8 cellular contexts compared by ENCODE assay signal in the genomic region with DNA sequence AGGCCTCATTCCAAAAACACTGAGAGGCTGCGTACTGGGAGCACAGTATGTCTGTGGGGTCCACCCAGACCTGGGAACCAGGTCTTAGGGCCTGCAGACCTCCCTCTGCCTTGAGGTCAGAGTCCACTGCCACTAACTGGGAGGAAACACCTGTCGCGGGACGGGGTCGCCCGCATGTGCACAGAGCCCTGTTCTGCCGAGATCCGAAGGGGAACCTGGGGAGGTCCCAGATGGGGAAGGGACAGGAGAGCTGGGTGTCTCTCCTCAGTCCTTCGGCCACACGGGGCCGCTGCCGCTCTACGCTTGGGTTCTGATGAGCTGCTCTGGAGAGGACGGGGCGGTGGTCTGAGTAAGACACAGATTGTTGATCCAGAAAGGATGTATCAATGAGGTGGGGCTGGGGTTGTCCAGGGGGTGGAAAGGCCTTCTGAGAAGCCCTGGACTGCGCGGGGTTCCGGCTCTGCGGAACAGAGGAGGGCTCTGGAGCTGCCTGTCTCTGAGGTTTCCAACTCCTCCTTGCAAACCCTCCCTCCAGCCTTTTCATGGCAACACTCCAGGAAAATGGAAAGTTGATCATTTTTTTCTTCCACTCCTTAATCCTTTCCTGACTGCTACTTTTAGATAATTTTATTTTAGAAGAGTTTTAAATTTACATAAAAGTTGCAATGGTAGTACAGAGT. TPM values are rescaled to one million over a fixed set of nuclear protein-coding genes. Genes with fewer than 3 reads are reported as not detected.
DNase-seq lines count a peak whose midpoint lies in the region; ATAC-seq, FAIRE-seq and TF ChIP-seq lines count a peak whose summit lies in the region.
"Not testable (repeated sequence)": the region's sequence is repeated elsewhere in the genome, so short reads cannot be mapped to it uniquely, and the experiment has no call there.

No MANE protein-coding gene starts in this region.

- ATAC-seq in CD8-positive, alpha-beta T cell: peak; percentile 89
- peak; percentile 81 for ATAC-seq in esophagus mucosa

- not testable (repeated sequence) for H3K9ac ChIP-seq in SK-N-MC (ENCODE audit: insufficient read length); mesenchymal stem cell (ENCODE audit: low read length)

- H3K9me3 Mint-ChIP-seq in CD8-positive, alpha-beta T cell: not testable (repeated sequence)

- not testable (repeated sequence) for H2BK12ac ChIP-seq in mesenchymal stem cell (ENCODE audit: low read length in 2 of 2)

- not testable (repeated sequence) for H2AK5ac ChIP-seq in mesenchymal stem cell (ENCODE audit: low read length, severe bottlenecking)

- not testable (repeated sequence) for H3K79me1 ChIP-seq in mesenchymal stem cell (replicated peaks; ENCODE audit: low read length, poor library complexity, severe bottlenecking)

- H3K4me2 ChIP-seq in mesenchymal stem cell (ENCODE audit: low read length, poor library complexity, severe bottlenecking): peak overlapping the region; percentile 38

- H3K27ac ChIP-seq in CD8-positive, alpha-beta T cell (ENCODE audit: low read depth, low read length); SK-N-MC; mesenchymal stem cell (ENCODE audit: low read length, poor library complexity, severe bottlenecking): not testable (repeated sequence)

- not testable (repeated sequence) for H2BK120ac ChIP-seq in mesenchymal stem cell (ENCODE audit: low read depth, low read length)

- DNase-seq in CD8-positive, alpha-beta T cell: peak; percentile 71 to 89 (median 84)
- DNase-seq in H54 (ENCODE audit: insufficient read length, low spot score): peak; percentile 71
- peak; percentile 51 for DNase-seq in NCI-H1105 (lab: John Stamatoyannopoulos, UW)
- not testable (repeated sequence) for DNase-seq in SK-N-MC (ENCODE audit: low read depth, low spot score)
- peak; percentile 72 to 73 for DNase-seq in activated T-helper 1 cell treated with anti-CD3 and anti-CD28 coated beads, Interleukin-2, amount 50 U/mL, for 16 hours (ENCODE audit: low read depth in 1 of 2, low spot score in 1 of 2)
- DNase-seq in mesenchymal stem cell: peak; percentile 80
- DNase-seq in stimulated activated CD4-positive, alpha-beta T cell treated with anti-CD3 and anti-CD28 coated beads, TNF-alpha, amount 100 ng/mL, for 48 hours (ENCODE audit: low read depth in 3 of 3): peak; percentile 75 to 81 (median 77)

- H3K27me3 ChIP-seq in CD8-positive, alpha-beta T cell (ENCODE audit: insufficient read depth, low read length): peaks cover 19% of the 10 kb centered on the region
- peaks cover 26 to 57% of the 10 kb centered on the region in 2 experiments for H3K27me3 ChIP-seq in mesenchymal stem cell (ENCODE audit: control insufficient read depth in 1 of 2, insufficient read depth in 1 of 2, low read length in 2 of 2)

- not testable (repeated sequence) for H2BK15ac ChIP-seq in mesenchymal stem cell (ENCODE audit: low read depth, poor library complexity, severe bottlenecking)

- CTCF ChIA-PET in CD8-positive, alpha-beta T cell (lab: Charles Lee): interaction anchor here (0.6 to 10.2 kb wide), 42 partner anchors 9 to 350 kb away, joined by 3 to 437 read pairs (median 7); a partner anchor contains a TSS

- not testable (repeated sequence) for H3K23ac ChIP-seq in mesenchymal stem cell (ENCODE audit: low read length in 2 of 2)

- peaks cover 24% of the 10 kb centered on the region for H3K4me1 Mint-ChIP-seq in CD8-positive, alpha-beta T cell (ENCODE audit: low read depth)

- intact Hi-C loops in CD8-positive, alpha-beta T cell (cut with DNase I, micrococcal nuclease): loop anchor here (1.0 to 10.0 kb wide), 6 partner anchors 29 to 603 kb away; a partner anchor contains a TSS

- 8% methylated on average over 15 of the region's 19 CpGs for WGBS in mesenchymal stem cell

- TF ChIP-seq POLR2A in H54 (IDR thresholded peaks at IDR 0.05; ENCODE audit: low read depth, low read length): not testable (repeated sequence)

- not testable (repeated sequence) for H3K4ac ChIP-seq in mesenchymal stem cell (ENCODE audit: low read depth in 1 of 2, low read length in 2 of 2)

- H3K4me3 Mint-ChIP-seq in CD8-positive, alpha-beta T cell: peak overlapping the region; percentile 6

- H3K14ac ChIP-seq in mesenchymal stem cell (ENCODE audit: low read length in 2 of 2): not testable (repeated sequence)

- not testable (repeated sequence) for H3K27ac Mint-ChIP-seq in CD8-positive, alpha-beta T cell

- H4K91ac ChIP-seq in mesenchymal stem cell (ENCODE audit: low read length): not testable (repeated sequence)

- H3K4me1 ChIP-seq in CD8-positive, alpha-beta T cell (ENCODE audit: insufficient read depth, low read length): peaks cover 21% of the 10 kb centered on the region
- H3K4me1 ChIP-seq in mesenchymal stem cell (ENCODE audit: control insufficient read depth, insufficient read depth, low read depth, low read length): not testable (repeated sequence)

- H3K36me3 Mint-ChIP-seq in CD8-positive, alpha-beta T cell: not testable (repeated sequence)

- not testable (repeated sequence) for H3K4me3 ChIP-seq in CD8-positive, alpha-beta T cell (ENCODE audit: low read depth, low read length)
- H3K4me3 ChIP-seq in SK-N-MC (peak overlapping the region; percentile 68), mesenchymal stem cell (ENCODE audit: insufficient read depth in 1 of 2, low read depth in 1 of 2, low read length in 2 of 2) (peak overlapping the region in 1 of 2 experiments; percentile 60)

- FAIRE-seq in H54 (lab: Jason Lieb, UNC): peak; percentile 36

- not testable (repeated sequence) for H3K9me3 ChIP-seq in CD8-positive, alpha-beta T cell (ENCODE audit: low read length); SK-N-MC (ENCODE audit: low read depth, low read length); mesenchymal stem cell (ENCODE audit: control insufficient read depth, low read length)

- H3K36me3 ChIP-seq in CD8-positive, alpha-beta T cell (ENCODE audit: insufficient read depth, low read length); SK-N-MC (ENCODE audit: insufficient read depth, low read length); mesenchymal stem cell (ENCODE audit: control insufficient read depth in 1 of 2, insufficient read depth in 2 of 2, low read depth in 1 of 2, low read length in 2 of 2): not testable (repeated sequence)

- peaks cover 43% of the 10 kb centered on the region for H3K27me3 Mint-ChIP-seq in CD8-positive, alpha-beta T cell (ENCODE audit: low read depth)

- H3K18ac ChIP-seq in mesenchymal stem cell (ENCODE audit: low read depth in 1 of 2, low read length in 2 of 2): not testable (repeated sequence)

- H4K8ac ChIP-seq in mesenchymal stem cell (ENCODE audit: low read length): not testable (repeated sequence)

- not testable (repeated sequence) for H2BK5ac ChIP-seq in mesenchymal stem cell (ENCODE audit: low read depth, low read length, poor library complexity, severe bottlenecking)

- H2AFZ ChIP-seq in mesenchymal stem cell (ENCODE audit: low read depth, low read length): not testable (repeated sequence)

- POLR2A ChIA-PET in CD8-positive, alpha-beta T cell (lab: Charles Lee): interaction anchor here (1.0 to 4.5 kb wide), 11 partner anchors 9 to 193 kb away, joined by 3 to 35 read pairs (median 4); no protein-coding TSS in a partner anchor

- peak; percentile 77 for TF ChIP-seq CTCF in CD8-positive, alpha-beta T cell (IDR thresholded peaks at IDR 0.05)

RNA-seq across cellular contexts. Expression of a gene that starts 7.2 kb away (rescaled TPM):
- total RNA-seq in CD8-positive, alpha-beta T cell: 1,000 to 10,000 TPM; 1,266 to 1,281 TPM
- total RNA-seq in esophagus mucosa: 190 TPM
- polyA plus RNA-seq in mesenchymal stem cell (2013, experiment 1 of 2): 151 TPM
- 150 TPM for polyA plus RNA-seq in mesenchymal stem cell (2013, experiment 2 of 2)
